Comparison of ENCODE assay signal across 2 cellular contexts in genomic region chr6:108897371-108897770, GRCh38.
A peak's percentile ranks its signal among the peaks of the same experiment; 100 is the strongest.
TF ChIP-seq lines count a peak whose summit lies in the region.

No MANE protein-coding gene starts in this region.

TF ChIP-seq in HEK293, 187 proteins besides CTCF, POLR2A, EP300 and RAD21 (continued from another document and continues in another):
- TF ChIP-seq ZXDB (tag by site-specific recombination; IDR thresholded peaks at IDR 0.05) (no peak), ZNF791 (tag by site-specific recombination; IDR thresholded peaks at IDR 0.05) (no peak), ZNF398 (tag by site-specific recombination; IDR thresholded peaks at IDR 0.05) (peak; percentile 7; the same call in 1 of the 2 replicates), ZNF660 (tag by site-specific recombination; IDR thresholded peaks at IDR 0.05) (peak; percentile 58; the same call in 1 of the 2 replicates), ZNF184 (tag by site-specific recombination; IDR thresholded peaks at IDR 0.05) (no peak), KLF9 (tag by site-specific recombination; IDR thresholded peaks at IDR 0.05; ENCODE audit: low read depth) (peak; percentile 34; the same call in 1 of the 2 replicates), KLF1 (tag by site-specific recombination; IDR thresholded peaks at IDR 0.05) (peak; percentile 91), PRDM10 (tag by site-specific recombination; IDR thresholded peaks at IDR 0.05) (peak; percentile 80), ZNF600 (tag by site-specific recombination; IDR thresholded peaks at IDR 0.05) (0 out of 2 replicates have a peak, but pooled peaks have one; percentile 7), SP2 (tag by site-specific recombination; IDR thresholded peaks at IDR 0.05) (no peak), TRIM28 (IDR thresholded peaks at IDR 0.05; ENCODE audit: borderline replicate concordance, low read length) (peak; percentile 84; the same call in 1 of the 2 replicates), ZNF341 (tag by site-specific recombination; IDR thresholded peaks at IDR 0.05; ENCODE audit: low read depth) (peak; percentile 57), PATZ1 (tag by site-specific recombination; IDR thresholded peaks at IDR 0.05) (0 out of 2 replicates have a peak, but pooled peaks have one; percentile 24), YY2 (tag by site-specific recombination; IDR thresholded peaks at IDR 0.05) (0 out of 2 replicates have a peak, but pooled peaks have one; percentile 35), KLF7 (tag by site-specific recombination; IDR thresholded peaks at IDR 0.05; ENCODE audit: borderline replicate concordance) (peak; percentile 57; the same call in 1 of the 2 replicates), SP3 (tag by site-specific recombination; IDR thresholded peaks at IDR 0.05) (peak; percentile 39; the same call in 1 of the 2 replicates), IKZF3 (tag by site-specific recombination; IDR thresholded peaks at IDR 0.05) (no peak), ZBTB48 (tag by site-specific recombination; IDR thresholded peaks at IDR 0.05) (peak; percentile 60), ZNF692 (tag by site-specific recombination; IDR thresholded peaks at IDR 0.05) (peak; percentile 41; the same call in 1 of the 2 replicates)

TF ChIP-seq in H1, 55 proteins besides CTCF, POLR2A, EP300 and RAD21 (continued from another document):
- TF ChIP-seq E2F6 (IDR thresholded peaks at IDR 0.05) (no peak), BCL11A (IDR thresholded peaks at IDR 0.05; ENCODE audit: low read depth in 2 of 2, low read length in 2 of 2) (no peak), HDAC2 (IDR thresholded peaks at IDR 0.05; ENCODE audit: borderline replicate concordance in 1 of 2, low read depth in 2 of 2, low read length in 2 of 2) (no peak), CREB1 (IDR thresholded peaks at IDR 0.05) (no peak), SUZ12 (IDR thresholded peaks at IDR 0.05; ENCODE audit: low read length) (no peak), ATF3 (IDR thresholded peaks at IDR 0.05; ENCODE audit: insufficient read depth, low read depth, low read length) (no peak), NANOG (IDR thresholded peaks at IDR 0.05; ENCODE audit: insufficient read depth, low read depth, low read length, poor library complexity, severe bottlenecking) (no peak), PHF8 (conservative IDR thresholded peaks at IDR 0.05; ENCODE audit: low read depth, low read length) (no peak), USF2 (IDR thresholded peaks at IDR 0.05; ENCODE audit: low read length) (no peak), RFX5 (IDR thresholded peaks at IDR 0.05; ENCODE audit: borderline replicate concordance, low read depth, low read length) (no peak), GTF2F1 (IDR thresholded peaks at IDR 0.05; ENCODE audit: borderline replicate concordance, low read depth, low read length) (no peak), SP2 (IDR thresholded peaks at IDR 0.05; ENCODE audit: low read length) (no peak), ZNF274 (IDR thresholded peaks at IDR 0.05; ENCODE audit: borderline replicate concordance, extremely low read depth, low read length) (no peak), CBX8 (IDR thresholded peaks at IDR 0.05; ENCODE audit: borderline replicate concordance, low read depth, low read length) (no peak), HDAC6 (IDR thresholded peaks at IDR 0.05; ENCODE audit: low read depth, low read length) (no peak), MAFK (IDR thresholded peaks at IDR 0.05; ENCODE audit: low read depth, low read length) (no peak), KDM5A (IDR thresholded peaks at IDR 0.05; ENCODE audit: low read length) (no peak), TAF7 (optimal IDR thresholded peaks at IDR 0.05; ENCODE audit: borderline replicate concordance, low read depth, low read length) (no peak), BRCA1 (IDR thresholded peaks at IDR 0.05; ENCODE audit: low read depth, low read length) (no peak)
